14 cellular contexts compared by ENCODE assay signal in the genomic region with DNA sequence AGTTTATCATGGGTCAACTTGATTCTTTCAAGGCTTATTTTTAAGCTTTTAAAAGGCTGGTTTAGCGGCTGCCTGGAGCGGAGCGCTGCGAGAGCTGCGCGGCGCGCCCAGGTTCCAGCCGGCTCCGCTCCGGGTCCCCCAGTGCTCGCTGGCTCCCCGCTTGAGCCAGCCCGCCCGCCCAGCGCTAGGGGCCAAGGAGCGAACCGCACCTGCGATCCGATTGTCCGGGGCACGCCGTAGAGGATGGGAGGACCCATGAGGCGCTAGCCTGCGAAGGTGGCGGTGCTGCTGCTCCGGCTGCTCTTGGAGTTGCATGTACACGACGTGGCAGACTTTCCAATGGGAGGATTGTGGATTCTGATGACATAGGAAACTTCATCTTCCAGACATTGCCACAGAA. TPM values are rescaled to one million over a fixed set of nuclear protein-coding genes. Genes with fewer than 3 reads are reported as not detected.
DNase-seq lines count a peak whose midpoint lies in the region; ATAC-seq and TF ChIP-seq lines count a peak whose summit lies in the region.
"Had no signal": no experiment of that assay in that cellular context is flagged by ENCODE, and none has a peak within 500 bp of the region (broad histone marks: within the 10 kb centered on the region; RNA-seq: fewer than 3 reads in every experiment).

No MANE protein-coding gene starts in this region.

- no peaks in the 10 kb centered on the region for H3K4me1 ChIP-seq in hepatocyte (ENCODE audit: insufficient read depth)
- no peaks in the 10 kb centered on the region for H3K4me1 ChIP-seq in osteoblast (ENCODE audit: insufficient read depth, low read length)

- peaks cover 13% of the 10 kb centered on the region for H3K27me3 ChIP-seq in hepatocyte
- no peaks in the 10 kb centered on the region for H3K27me3 ChIP-seq in osteoblast (ENCODE audit: insufficient read depth, low read length)

- H3K36me3 ChIP-seq in hepatocyte (replicated peaks; ENCODE audit: insufficient read depth, low read depth): no peaks in the 10 kb centered on the region
- H3K36me3 ChIP-seq in osteoblast (ENCODE audit: insufficient read depth, low read length): no peaks in the 10 kb centered on the region

- H2AFZ ChIP-seq in hepatocyte: no peak overlapping the region
- H2AFZ ChIP-seq in osteoblast (ENCODE audit: low read length): peak overlapping the region; percentile 65

- H3K4me3 ChIP-seq in hepatocyte (no peak overlapping the region), osteoblast (ENCODE audit: insufficient read depth, low read length) (peak overlapping the region; percentile 54)
- H3K4me3 ChIP-seq: skin epidermis had no signal

- TF ChIP-seq CTCF in hepatocyte (IDR thresholded peaks at IDR 0.05; ENCODE audit: poor library complexity) (no peak), osteoblast (IDR thresholded peaks at IDR 0.05; ENCODE audit: extremely low read depth, low read depth, low read length) (no peak)

- H3K79me2 ChIP-seq in hepatocyte (no peaks in the 10 kb centered on the region), osteoblast (ENCODE audit: insufficient read depth, low read length) (no peaks in the 10 kb centered on the region)

- ATAC-seq in SK-N-SH treated with all-trans-retinoic acid at 6 μM for 48 hours (peak; percentile 99), left cardiac atrium (no peak)
- ATAC-seq: stimulated activated effector memory CD8-positive, alpha-beta T cell treated with anti-CD3 and anti-CD28 coated beads, Interleukin-12 subunit alpha, Interleukin-12 subunit beta, amount 100 ng/mL, for 72 hours had no signal

- no peaks in the 10 kb centered on the region for H3K9me2 ChIP-seq in hepatocyte (replicated peaks; ENCODE audit: insufficient read depth)

- no peaks in the 10 kb centered on the region for H4K20me1 ChIP-seq in hepatocyte (ENCODE audit: insufficient read depth, poor library complexity, severe bottlenecking)
- H4K20me1 ChIP-seq in osteoblast (ENCODE audit: insufficient read depth, low read length): no peaks in the 10 kb centered on the region

- DNase-seq in EH (ENCODE audit: low read depth) (peak; percentile 3), hepatocyte (ENCODE audit: low spot score) (peak; percentile 38), osteoblast (ENCODE audit: insufficient read length, low spot score, missing footprints) (peak; percentile 62), ureter (ENCODE audit: low spot score) (no peak), superior temporal gyrus (ENCODE audit: extremely low spot score) (no peak), left cardiac atrium (no peak), mesenteric fat pad (ENCODE audit: low spot score) (no peak)
- DNase-seq: activated CD8-positive, alpha-beta memory T cell treated with anti-CD3 and anti-CD28 coated beads, Interleukin-2, amount 50 U/mL, for 48 hours; DMS79; HCEC 1CT; immature natural killer cell had no signal

- intact Hi-C loops in left cardiac atrium (cut with DNase I): no loop called here

- H3K27ac ChIP-seq in hepatocyte (no peak overlapping the region), osteoblast (ENCODE audit: low read depth, low read length) (no peak overlapping the region)
- H3K27ac ChIP-seq: skin epidermis had no signal

- no peaks in the 10 kb centered on the region for H3K9me3 ChIP-seq in hepatocyte (ENCODE audit: low read depth)
- H3K9me3 ChIP-seq in osteoblast (ENCODE audit: low read depth, low read length): no peaks in the 10 kb centered on the region

- 5% methylated on average over 29 of the region's 29 CpGs for WGBS in hepatocyte (ENCODE audit: low lambda C conversion rate, missing lambda C conversion rate)

- H3K4me2 ChIP-seq in hepatocyte (peak overlapping the region; percentile 76), osteoblast (ENCODE audit: insufficient read depth, low read length) (peak overlapping the region; percentile 69)

TF ChIP-seq in SK-N-SH treated with all-trans-retinoic acid at 6 μM for 48 hours, 23 proteins besides CTCF, POLR2A, EP300 and RAD21:
- TF ChIP-seq, protein P1, sequence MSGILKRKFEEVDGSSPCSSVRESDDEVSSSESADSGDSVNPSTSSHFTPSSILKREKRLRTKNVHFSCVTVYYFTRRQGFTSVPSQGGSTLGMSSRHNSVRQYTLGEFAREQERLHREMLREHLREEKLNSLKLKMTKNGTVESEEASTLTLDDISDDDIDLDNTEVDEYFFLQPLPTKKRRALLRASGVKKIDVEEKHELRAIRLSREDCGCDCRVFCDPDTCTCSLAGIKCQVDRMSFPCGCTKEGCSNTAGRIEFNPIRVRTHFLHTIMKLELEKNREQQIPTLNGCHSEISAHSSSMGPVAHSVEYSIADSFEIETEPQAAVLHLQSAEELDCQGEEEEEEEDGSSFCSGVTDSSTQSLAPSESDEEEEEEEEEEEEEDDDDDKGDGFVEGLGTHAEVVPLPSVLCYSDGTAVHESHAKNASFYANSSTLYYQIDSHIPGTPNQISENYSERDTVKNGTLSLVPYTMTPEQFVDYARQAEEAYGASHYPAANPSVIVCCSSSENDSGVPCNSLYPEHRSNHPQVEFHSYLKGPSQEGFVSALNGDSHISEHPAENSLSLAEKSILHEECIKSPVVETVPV (CRISPR knock-in tag; IDR thresholded peaks at IDR 0.05): no peak
- TF ChIP-seq ZFP30 (CRISPR knock-in tag; IDR thresholded peaks at IDR 0.05): no peak
- TF ChIP-seq TCF4 (CRISPR knock-in tag; IDR thresholded peaks at IDR 0.05; ENCODE audit: borderline replicate concordance): no peak
- TF ChIP-seq, protein P2, sequence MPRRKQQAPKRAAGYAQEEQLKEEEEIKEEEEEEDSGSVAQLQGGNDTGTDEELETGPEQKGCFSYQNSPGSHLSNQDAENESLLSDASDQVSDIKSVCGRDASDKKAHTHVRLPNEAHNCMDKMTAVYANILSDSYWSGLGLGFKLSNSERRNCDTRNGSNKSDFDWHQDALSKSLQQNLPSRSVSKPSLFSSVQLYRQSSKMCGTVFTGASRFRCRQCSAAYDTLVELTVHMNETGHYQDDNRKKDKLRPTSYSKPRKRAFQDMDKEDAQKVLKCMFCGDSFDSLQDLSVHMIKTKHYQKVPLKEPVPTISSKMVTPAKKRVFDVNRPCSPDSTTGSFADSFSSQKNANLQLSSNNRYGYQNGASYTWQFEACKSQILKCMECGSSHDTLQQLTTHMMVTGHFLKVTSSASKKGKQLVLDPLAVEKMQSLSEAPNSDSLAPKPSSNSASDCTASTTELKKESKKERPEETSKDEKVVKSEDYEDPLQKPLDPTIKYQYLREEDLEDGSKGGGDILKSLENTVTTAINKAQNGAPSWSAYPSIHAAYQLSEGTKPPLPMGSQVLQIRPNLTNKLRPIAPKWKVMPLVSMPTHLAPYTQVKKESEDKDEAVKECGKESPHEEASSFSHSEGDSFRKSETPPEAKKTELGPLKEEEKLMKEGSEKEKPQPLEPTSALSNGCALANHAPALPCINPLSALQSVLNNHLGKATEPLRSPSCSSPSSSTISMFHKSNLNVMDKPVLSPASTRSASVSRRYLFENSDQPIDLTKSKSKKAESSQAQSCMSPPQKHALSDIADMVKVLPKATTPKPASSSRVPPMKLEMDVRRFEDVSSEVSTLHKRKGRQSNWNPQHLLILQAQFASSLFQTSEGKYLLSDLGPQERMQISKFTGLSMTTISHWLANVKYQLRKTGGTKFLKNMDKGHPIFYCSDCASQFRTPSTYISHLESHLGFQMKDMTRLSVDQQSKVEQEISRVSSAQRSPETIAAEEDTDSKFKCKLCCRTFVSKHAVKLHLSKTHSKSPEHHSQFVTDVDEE (CRISPR knock-in tag; IDR thresholded peaks at IDR 0.05): no peak
- TF ChIP-seq SNAI2 (CRISPR knock-in tag; IDR thresholded peaks at IDR 0.05): no peak
TF ChIP-seq in SK-N-SH treated with all-trans-retinoic acid at 6 μM for 48 hours: peak in this region for 0.

RNA-seq across cellular contexts. Expression of a gene that starts 9.9 kb away (rescaled TPM):
- total RNA-seq in hepatocyte (2.1 and 3.4 TPM in 2 replicates), osteoblast (not detected in 2 replicates), ureter (not detected), left cardiac atrium (not detected), mesenteric fat pad (not detected)
- 0.21 and 1.2 TPM in 2 replicates for polyA plus RNA-seq in hepatocyte
- polyA plus RNA-seq: immature natural killer cell had no signal

RNA-seq across cellular contexts. Expression of a gene that starts 58.4 kb away (rescaled TPM):
- 51.1 and 58.2 TPM in 2 replicates for total RNA-seq in hepatocyte
- polyA plus RNA-seq in hepatocyte: 19.9 and 33.1 TPM in 2 replicates
- not detected in 2 replicates for total RNA-seq in osteoblast
- 2.3 TPM for total RNA-seq in ureter
- total RNA-seq in left cardiac atrium: under 1 TPM in 1 of 2 donors, not detected in 1; 0.21 TPM
- 1.8 TPM for total RNA-seq in mesenteric fat pad
- polyA plus RNA-seq: immature natural killer cell had no signal

Comparison
In these comparisons a context has a peak if more than half of its experiments do, and no peak if none do; other contexts are left out.
1. DNase-seq: peak in EH (single experiment), hepatocyte (single experiment) and osteoblast (single experiment); none in ureter (single experiment), superior temporal gyrus (single experiment), left cardiac atrium (single experiment) and mesenteric fat pad (single experiment).
2. RNA of a gene that starts 58.4 kb away (total RNA-seq): 51.1 to 58.2 TPM in hepatocyte; 2.3 TPM in ureter (single experiment), 1.8 TPM in mesenteric fat pad (single experiment), 0.21 TPM in left cardiac atrium and not detected in osteoblast; every median in the first group is over 10 times any median in the second.